Comparison of ENCODE assay signal across 25 cellular contexts in genomic region chr10:79942261-79943185, GRCh38. TPM values are rescaled to one million over a fixed set of nuclear protein-coding genes. Genes with fewer than 3 reads are reported as not detected.
"Had no signal": no experiment of that assay in that cellular context is flagged by ENCODE, and none has a peak within 500 bp of the region (broad histone marks: within the 10 kb centered on the region; RNA-seq: fewer than 3 reads in every experiment).

No MANE protein-coding gene starts in this region.

- DNase-seq: activated CD4-positive, CD25-positive, alpha-beta regulatory T cell treated with anti-CD3 and anti-CD28 coated beads, Interleukin-2, amount 50 U/mL, for 72 hours; activated gamma-delta T cell; activated naive CD4-positive, alpha-beta T cell treated with anti-CD3 and anti-CD28 coated beads, Interleukin-2, amount 50 U/mL, for 16 hours; activated naive CD8-positive, alpha-beta T cell treated with anti-CD3 and anti-CD28 coated beads, Interleukin-2, amount 50 U/mL, for 24 hours; effector CD8-positive, alpha-beta T cell; gastrocnemius medialis; hypothalamus; mucosa of descending colon; naive B cell; nucleus accumbens; right lobe of liver; stimulated activated CD4-positive, alpha-beta T cell treated with anti-CD3 and anti-CD28 coated beads, Interleukin-2, amount 100 ng/mL, for 24 hours; stomach; T-cell; transverse colon; uterus had no signal

- ATAC-seq: activated naive CD8-positive, alpha-beta T cell treated with anti-CD3 and anti-CD28 coated beads, Interleukin-2, amount 50 U/mL, for 24 hours; esophagus mucosa; gastrocnemius medialis; mucosa of descending colon; right lobe of liver; stimulated activated effector memory CD8-positive, alpha-beta T cell treated with anti-CD3 and anti-CD28 coated beads, Interleukin-12 subunit alpha, Interleukin-12 subunit beta, amount 100 ng/mL, for 72 hours; T-cell had no signal

- H3K27me3 Mint-ChIP-seq: activated naive CD8-positive, alpha-beta T cell treated with anti-CD3 and anti-CD28 coated beads, Interleukin-2, amount 50 U/mL, for 24 hours had no signal

- H3K27ac ChIP-seq: cardiac muscle cell, gastrocnemius medialis, right lobe of liver, skin epidermis, stomach, suprapubic skin, transverse colon, uterus, VCaP had no signal

- H3K4me1 ChIP-seq: gastrocnemius medialis, right lobe of liver, suprapubic skin, transverse colon, uterus had no signal

- H3K9me3 ChIP-seq: gastrocnemius medialis, mucosa of descending colon, right lobe of liver, stomach, suprapubic skin, transverse colon, uterus had no signal

- H3K4me3 Mint-ChIP-seq: activated naive CD8-positive, alpha-beta T cell treated with anti-CD3 and anti-CD28 coated beads, Interleukin-2, amount 50 U/mL, for 24 hours; activated T-helper 1 cell treated with anti-CD3 and anti-CD28 coated beads, Interleukin-12 subunit alpha, Interleukin-12 subunit beta, Interleukin-2, Interleukin-4 antibody, amounts not matched to agents 30 ng/mL and 10 ng/mL and 1 ng/mL, durations not matched to agents 14 hours and 24 hours and 36 hours; stimulated activated effector memory CD8-positive, alpha-beta T cell treated with anti-CD3 and anti-CD28 coated beads, Interleukin-12 subunit alpha, Interleukin-12 subunit beta, amount 100 ng/mL, for 72 hours; T-cell; T-helper 2 cell treated with Interferon-gamma antibody and Interleukin-4, amounts not matched to agents 5 μg/mL and 100 μg/mL, for 36 hours had no signal

- H3K27me3 ChIP-seq: cardiac muscle cell, gastrocnemius medialis, right lobe of liver, stomach, suprapubic skin, transverse colon, uterus had no signal

- H3K36me3 Mint-ChIP-seq: naive B cell; stimulated activated effector memory CD8-positive, alpha-beta T cell treated with anti-CD3 and anti-CD28 coated beads, Interleukin-12 subunit alpha, Interleukin-12 subunit beta, amount 100 ng/mL, for 72 hours; T-cell had no signal

- H3K27ac Mint-ChIP-seq: activated naive CD8-positive, alpha-beta T cell treated with anti-CD3 and anti-CD28 coated beads, Interleukin-2, amount 50 U/mL, for 24 hours; activated T-helper 1 cell treated with anti-CD3 and anti-CD28 coated beads, Interleukin-12 subunit alpha, Interleukin-12 subunit beta, Interleukin-2, Interleukin-4 antibody, amounts not matched to agents 30 ng/mL and 10 ng/mL and 1 ng/mL, durations not matched to agents 14 hours and 24 hours and 36 hours; stimulated activated effector memory CD8-positive, alpha-beta T cell treated with anti-CD3 and anti-CD28 coated beads, Interleukin-12 subunit alpha, Interleukin-12 subunit beta, amount 100 ng/mL, for 72 hours; T-cell; T-helper 2 cell treated with Interferon-gamma antibody and Interleukin-4, amounts not matched to agents 5 μg/mL and 100 μg/mL, for 36 hours had no signal

- H3K36me3 ChIP-seq: cardiac muscle cell, gastrocnemius medialis, right lobe of liver, suprapubic skin, transverse colon, uterus had no signal

- H3K4me3 ChIP-seq: cardiac muscle cell, gastrocnemius medialis, mucosa of descending colon, right lobe of liver, skin epidermis, stomach, suprapubic skin, transverse colon, uterus had no signal

- H3K9me3 Mint-ChIP-seq: activated naive CD8-positive, alpha-beta T cell treated with anti-CD3 and anti-CD28 coated beads, Interleukin-2, amount 50 U/mL, for 24 hours; activated T-helper 1 cell treated with anti-CD3 and anti-CD28 coated beads, Interleukin-12 subunit alpha, Interleukin-12 subunit beta, Interleukin-2, Interleukin-4 antibody, amounts not matched to agents 30 ng/mL and 10 ng/mL and 1 ng/mL, durations not matched to agents 14 hours and 24 hours and 36 hours; stimulated activated effector memory CD8-positive, alpha-beta T cell treated with anti-CD3 and anti-CD28 coated beads, Interleukin-12 subunit alpha, Interleukin-12 subunit beta, amount 100 ng/mL, for 72 hours; T-cell; T-helper 2 cell treated with Interferon-gamma antibody and Interleukin-4, amounts not matched to agents 5 μg/mL and 100 μg/mL, for 36 hours had no signal

RNA-seq across cellular contexts. Expression of gene SFTPD, which starts 6.4 kb away (rescaled TPM):
- total RNA-seq: activated T-helper 1 cell treated with anti-CD3 and anti-CD28 coated beads, Interleukin-12 subunit alpha, Interleukin-12 subunit beta, Interleukin-2, Interleukin-4 antibody, amounts not matched to agents 30 ng/mL and 10 ng/mL and 1 ng/mL, durations not matched to agents 14 hours and 24 hours and 36 hours; endothelial cell of umbilical vein; transverse colon had no signal
- polyA plus RNA-seq: endothelial cell of umbilical vein had no signal
